Comparison of ENCODE assay signal across 15 cellular contexts in genomic region chr20:47679462-47679861, GRCh38.
DNase-seq lines count a peak whose midpoint lies in the region; ATAC-seq and TF ChIP-seq lines count a peak whose summit lies in the region.
"Had no signal": no experiment of that assay in that cellular context is flagged by ENCODE, and none has a peak within 500 bp of the region (broad histone marks: within the 10 kb centered on the region; RNA-seq: fewer than 3 reads in every experiment).

No MANE protein-coding gene starts in this region.

- no peaks in the 10 kb centered on the region for H3K9me3 Mint-ChIP-seq in central memory CD8-positive, alpha-beta T cell
- H3K9me3 Mint-ChIP-seq: CD4-positive, alpha-beta T cell had no signal

- no peaks in the 10 kb centered on the region for H3K9me3 ChIP-seq in neutrophil
- H3K9me3 ChIP-seq: HAP-1 had no signal

- H3K27ac ChIP-seq in neutrophil = peak overlapping the region; percentile 10

- no peak for TF ChIP-seq CTCF in neutrophil (IDR thresholded peaks at IDR 0.05)

- H3K27me3 ChIP-seq in neutrophil = no peaks in the 10 kb centered on the region

- H3K36me3 ChIP-seq in neutrophil = peaks cover 95% of the 10 kb centered on the region
- H3K36me3 ChIP-seq: HAP-1 had no signal

- peaks cover 8% of the 10 kb centered on the region for H3K4me1 Mint-ChIP-seq in central memory CD8-positive, alpha-beta T cell

- intact Hi-C loops in Right ventricle myocardium inferior (cut with DNase I) (no loop called here), Right ventricle myocardium superior (cut with DNase I) (loop anchor here (5.0 kb wide), 1 partner anchor 943 kb away; no protein-coding TSS in a partner anchor), left colon (cut with DNase I, micrococcal nuclease) (no loop called here)

- no peak for ATAC-seq in Right ventricle myocardium inferior
- no peak for ATAC-seq in Right ventricle myocardium superior (ENCODE audit: poor library complexity)
- ATAC-seq in central memory CD8-positive, alpha-beta T cell (replicated peaks; ENCODE audit: extremely low read depth, poor library complexity, severe bottlenecking) = no peak
- ATAC-seq in GM21825 (IDR thresholded peaks at IDR 0.05; ENCODE audit: unreplicated experiment) = no peak
- no peak for ATAC-seq in left colon
- ATAC-seq: HepG2 had no signal

- H3K36me3 Mint-ChIP-seq in central memory CD8-positive, alpha-beta T cell (ENCODE audit: insufficient read depth) = peaks cover 2% of the 10 kb centered on the region

- peak overlapping the region; percentile 25 for H3K27ac Mint-ChIP-seq in central memory CD8-positive, alpha-beta T cell (ENCODE audit: low read depth)
- H3K27ac Mint-ChIP-seq: B cell; CD4-positive, alpha-beta T cell had no signal

- H3K27me3 Mint-ChIP-seq in central memory CD8-positive, alpha-beta T cell = peaks cover 20% of the 10 kb centered on the region
- H3K27me3 Mint-ChIP-seq: CD4-positive, alpha-beta T cell had no signal

- peak; percentile 56 for DNase-seq in Right ventricle myocardium inferior (ENCODE audit: missing footprints)
- no peak for DNase-seq in Right ventricle myocardium superior
- no peak for DNase-seq in central memory CD8-positive, alpha-beta T cell (ENCODE audit: low spot score in 2 of 2)
- DNase-seq in left colon = no peak
- no peak for DNase-seq in OCI-M2 (lab: John Stamatoyannopoulos, UW; ENCODE audit: unreplicated experiment)
- DNase-seq: C1 segment of cervical spinal cord; Calu3; CD4-positive, alpha-beta T cell; DMS79 treated with DMSO at 0.1 percent for 48 hours; EL had no signal

- H3K4me1 ChIP-seq in neutrophil (ENCODE audit: control insufficient read depth in 1 of 2, insufficient read depth in 1 of 2, low read depth in 1 of 2, low read length in 1 of 2) = no peaks in the 10 kb centered on the region
- H3K4me1 ChIP-seq: HAP-1 had no signal

- no peak overlapping the region for H3K4me3 ChIP-seq in neutrophil (ENCODE audit: low read depth in 1 of 2, low read length in 1 of 2)
- H3K4me3 ChIP-seq: HAP-1 had no signal

- H3K4me3 Mint-ChIP-seq in central memory CD8-positive, alpha-beta T cell = no peak overlapping the region
- H3K4me3 Mint-ChIP-seq: B cell; CD4-positive, alpha-beta T cell had no signal
